In genomic region chr21:44723177-44724131, GRCh38 we compare ENCODE assay signal across 12 cellular contexts. TPM values are rescaled to one million over a fixed set of nuclear protein-coding genes. Genes with fewer than 3 reads are reported as not detected.
DNase-seq lines count a peak whose midpoint lies in the region; ATAC-seq and TF ChIP-seq lines count a peak whose summit lies in the region.
"Had no signal": no experiment of that assay in that cellular context is flagged by ENCODE, and none has a peak within 500 bp of the region (broad histone marks: within the 10 kb centered on the region; RNA-seq: fewer than 3 reads in every experiment).

No MANE protein-coding gene starts in this region.

- H3K4me3 Mint-ChIP-seq in activated T-helper 17 cell treated with anti-CD3 and anti-CD28 coated beads, Interleukin-2, amount 50 U/mL, for 72 hours = peak overlapping the region; percentile 43
- no peak overlapping the region for H3K4me3 Mint-ChIP-seq in memory B cell

- no peak overlapping the region for H3K27ac Mint-ChIP-seq in activated T-helper 17 cell treated with anti-CD3 and anti-CD28 coated beads, Interleukin-2, amount 50 U/mL, for 72 hours
- no peak overlapping the region for H3K27ac Mint-ChIP-seq in memory B cell

- no peaks in the 10 kb centered on the region for H3K9me3 Mint-ChIP-seq in activated T-helper 17 cell treated with anti-CD3 and anti-CD28 coated beads, Interleukin-2, amount 50 U/mL, for 72 hours
- no peaks in the 10 kb centered on the region for H3K9me3 Mint-ChIP-seq in memory B cell

- peaks cover 32% of the 10 kb centered on the region for H3K27me3 Mint-ChIP-seq in activated T-helper 17 cell treated with anti-CD3 and anti-CD28 coated beads, Interleukin-2, amount 50 U/mL, for 72 hours
- H3K27me3 Mint-ChIP-seq in memory B cell = peaks cover 34% of the 10 kb centered on the region

- TF ChIP-seq CTCF in upper lobe of right lung (IDR thresholded peaks at IDR 0.05) (no peak), dorsolateral prefrontal cortex (IDR thresholded peaks at IDR 0.05 in 54 of 56, conservative IDR thresholded peaks at IDR 0.05 in 2 of 56; ENCODE audit: low read depth in 1 of 56, partially characterized antibody in 56 of 56) (no peak)

- no peak overlapping the region for H3K4me3 ChIP-seq in upper lobe of right lung
- H3K4me3 ChIP-seq in dorsolateral prefrontal cortex = no peak overlapping the region
- H3K4me3 ChIP-seq: adrenal gland, lower lobe of right lung had no signal

- ATAC-seq in Right ventricle myocardium inferior (no peak), memory B cell (ENCODE audit: low read depth) (peak; percentile 26), upper lobe of right lung (peak; percentile 34), HG02759 (IDR thresholded peaks at IDR 0.05; ENCODE audit: unreplicated experiment) (no peak), HG03439 (IDR thresholded peaks at IDR 0.05; ENCODE audit: unreplicated experiment) (no peak)
- peak; percentile 29 for ATAC-seq in activated T-helper 17 cell treated with anti-CD3 and anti-CD28 coated beads, Interleukin-2, amount 50 U/mL, for 72 hours (replicated peaks)

- H3K36me3 Mint-ChIP-seq in activated T-helper 17 cell treated with anti-CD3 and anti-CD28 coated beads, Interleukin-2, amount 50 U/mL, for 72 hours (ENCODE audit: low read depth) = no peaks in the 10 kb centered on the region
- no peaks in the 10 kb centered on the region for H3K36me3 Mint-ChIP-seq in memory B cell

- no peaks in the 10 kb centered on the region for H3K36me3 ChIP-seq in upper lobe of right lung
- H3K36me3 ChIP-seq: adrenal gland, lower lobe of right lung had no signal

- H3K27me3 ChIP-seq in upper lobe of right lung = peaks cover 68% of the 10 kb centered on the region
- peaks cover 0 to 93% (median 61%) of the 10 kb centered on the region in 45 donors for H3K27me3 ChIP-seq in dorsolateral prefrontal cortex

- DNase-seq in cardiac septum (ENCODE audit: low spot score) (peak; percentile 63), Right ventricle myocardium inferior (ENCODE audit: missing footprints) (no peak), memory B cell (ENCODE audit: low spot score in 2 of 2) (no peak), upper lobe of right lung (no peak), dorsolateral prefrontal cortex (no peak)
- DNase-seq: adrenal gland, KG1, lower lobe of right lung, small intestine had no signal

- no peaks in the 10 kb centered on the region for H3K4me1 ChIP-seq in upper lobe of right lung
- H3K4me1 ChIP-seq: adrenal gland, lower lobe of right lung had no signal

- H3K27ac ChIP-seq in upper lobe of right lung (no peak overlapping the region), dorsolateral prefrontal cortex (no peak overlapping the region)
- H3K27ac ChIP-seq: adrenal gland, lower lobe of right lung had no signal

- intact Hi-C loops in cardiac septum (cut with DNase I) (no loop called here), Right ventricle myocardium inferior (cut with DNase I) (no loop called here), upper lobe of right lung (cut with DNase I) (no loop called here), dorsolateral prefrontal cortex (cut with DNase I) (no loop called here)

- peaks cover 9% of the 10 kb centered on the region for H3K4me1 Mint-ChIP-seq in activated T-helper 17 cell treated with anti-CD3 and anti-CD28 coated beads, Interleukin-2, amount 50 U/mL, for 72 hours
- H3K4me1 Mint-ChIP-seq in memory B cell = peaks cover 3% of the 10 kb centered on the region

- H3K9me3 ChIP-seq in upper lobe of right lung = no peaks in the 10 kb centered on the region
- H3K9me3 ChIP-seq: adrenal gland, lower lobe of right lung had no signal

RNA-seq across cellular contexts. Expression of gene TSPEAR, which starts 12.1 kb away (rescaled TPM):
- total RNA-seq in cardiac septum (not detected), Right ventricle myocardium inferior (0.65 TPM), upper lobe of right lung (0.23 TPM), dorsolateral prefrontal cortex (1 to 10 TPM in 1 of 120 experiments, under 1 TPM in 66, not detected in 53; 0.12 to 1.0 (median 0.28) TPM)
- total RNA-seq in activated T-helper 17 cell treated with anti-CD3 and anti-CD28 coated beads, Interleukin-2, amount 50 U/mL, for 72 hours = under 1 TPM in 1 of 2 donors, not detected in 1; 0.08 TPM
- total RNA-seq: adrenal gland had no signal

RNA-seq across cellular contexts. Expression of gene KRTAP10-12, which starts 26.5 kb away (rescaled TPM):
- not detected for total RNA-seq in cardiac septum
- not detected for total RNA-seq in Right ventricle myocardium inferior
- total RNA-seq in activated T-helper 17 cell treated with anti-CD3 and anti-CD28 coated beads, Interleukin-2, amount 50 U/mL, for 72 hours = not detected
- total RNA-seq in upper lobe of right lung = not detected
- total RNA-seq in dorsolateral prefrontal cortex = not detected
- total RNA-seq: adrenal gland, lower lobe of right lung had no signal

RNA-seq across cellular contexts. Expression of gene KRTAP12-1, which starts 41.5 kb away (rescaled TPM):
- total RNA-seq in cardiac septum = not detected
- total RNA-seq in Right ventricle myocardium inferior = not detected
- total RNA-seq in activated T-helper 17 cell treated with anti-CD3 and anti-CD28 coated beads, Interleukin-2, amount 50 U/mL, for 72 hours = not detected
- not detected for total RNA-seq in upper lobe of right lung
- total RNA-seq in dorsolateral prefrontal cortex = under 1 TPM in 1 of 120 experiments, not detected in 119; 0.91 TPM
- total RNA-seq: adrenal gland, lower lobe of right lung had no signal

RNA-seq across cellular contexts. Expression of gene KRTAP12-2, which starts 56.7 kb away (rescaled TPM):
- total RNA-seq in cardiac septum (not detected), Right ventricle myocardium inferior (not detected), upper lobe of right lung (not detected), dorsolateral prefrontal cortex (not detected)
- total RNA-seq in activated T-helper 17 cell treated with anti-CD3 and anti-CD28 coated beads, Interleukin-2, amount 50 U/mL, for 72 hours = not detected
- total RNA-seq: adrenal gland, lower lobe of right lung had no signal

Comparison
In these comparisons a context has a peak if more than half of its experiments do, and no peak if none do; other contexts are left out.
1. ATAC-seq: peak in activated T-helper 17 cell treated with anti-CD3 and anti-CD28 coated beads, Interleukin-2, amount 50 U/mL, for 72 hours (single experiment), memory B cell (single experiment) and upper lobe of right lung (single experiment); none in Right ventricle myocardium inferior (single experiment), HG02759 (single experiment) and HG03439 (single experiment).